Comparison of ENCODE assay signal across 21 cellular contexts in the genomic region with DNA sequence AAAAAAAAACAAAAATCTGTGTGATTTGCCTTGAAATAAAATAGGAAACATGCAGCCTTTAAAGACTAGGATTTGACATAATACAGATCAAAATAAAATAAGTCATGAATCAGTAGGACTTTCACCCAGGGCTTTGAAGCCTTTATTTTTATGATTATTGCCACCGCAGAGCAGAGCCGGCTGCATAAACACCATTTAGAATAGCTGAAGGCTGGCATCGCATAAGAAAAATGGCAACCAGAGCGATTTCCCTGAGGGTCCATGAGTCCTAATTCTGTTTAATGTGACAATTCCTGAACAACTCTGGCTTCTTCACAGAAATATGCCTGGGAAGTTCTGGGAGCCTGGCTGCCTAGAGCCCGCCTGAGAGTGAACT.
DNase-seq lines count a peak whose midpoint lies in the region; ATAC-seq and TF ChIP-seq lines count a peak whose summit lies in the region.
"Had no signal": no experiment of that assay in that cellular context is flagged by ENCODE, and none has a peak within 500 bp of the region (broad histone marks: within the 10 kb centered on the region; RNA-seq: fewer than 3 reads in every experiment).

No MANE protein-coding gene starts in this region.

- 45% methylated on average over 5 of the region's 5 CpGs for WGBS in hepatocyte (ENCODE audit: low lambda C conversion rate, missing lambda C conversion rate)
- 42 to 54% methylated on average over 4 to 5 of the region's 5 CpGs for WGBS in transverse colon (ENCODE audit: low coverage in 1 of 2), 2 donors

- peak overlapping the region; percentile 28 for H3K4me2 ChIP-seq in hepatocyte

- H3K9me3 ChIP-seq in Panc1 (ENCODE audit: control insufficient read depth, insufficient read depth, low read depth, low read length) (no peaks in the 10 kb centered on the region), hepatocyte (ENCODE audit: low read depth) (no peaks in the 10 kb centered on the region), gastrocnemius medialis (no peaks in the 10 kb centered on the region), transverse colon (no peaks in the 10 kb centered on the region)
- H3K9me3 ChIP-seq: pancreas had no signal

- no peak for TF ChIP-seq CTCF in Panc1 (IDR thresholded peaks at IDR 0.05)
- TF ChIP-seq CTCF in hepatocyte (IDR thresholded peaks at IDR 0.05; ENCODE audit: poor library complexity) = no peak
- no peak for TF ChIP-seq CTCF in gastrocnemius medialis (IDR thresholded peaks at IDR 0.05 in 4 of 5, conservative IDR thresholded peaks at IDR 0.05 in 1 of 5)
- TF ChIP-seq CTCF in transverse colon (IDR thresholded peaks at IDR 0.05) = no peak

- H3K4me3 ChIP-seq in Panc1 (ENCODE audit: low read depth in 2 of 2, low read length in 2 of 2) (no peak overlapping the region), hepatocyte (no peak overlapping the region), gastrocnemius medialis (no peak overlapping the region), transverse colon (no peak overlapping the region)
- H3K4me3 ChIP-seq: pancreas had no signal

- no peaks in the 10 kb centered on the region for H3K9me2 ChIP-seq in hepatocyte (replicated peaks; ENCODE audit: insufficient read depth)

- H3K4me1 ChIP-seq in Panc1 (ENCODE audit: control insufficient read depth, insufficient read depth, low read length) (peaks cover 66% of the 10 kb centered on the region), hepatocyte (ENCODE audit: insufficient read depth) (peaks cover 29% of the 10 kb centered on the region), gastrocnemius medialis (peaks cover 58 to 62% of the 10 kb centered on the region in 2 donors), transverse colon (peaks cover 45 to 63% (median 54%) of the 10 kb centered on the region in 4 donors)

- no peaks in the 10 kb centered on the region for H3K27me3 ChIP-seq in Panc1 (ENCODE audit: control insufficient read depth, insufficient read depth, low read length)
- H3K27me3 ChIP-seq in hepatocyte = no peaks in the 10 kb centered on the region
- H3K27me3 ChIP-seq in gastrocnemius medialis = no peaks in the 10 kb centered on the region
- H3K27me3 ChIP-seq in transverse colon = no peaks in the 10 kb centered on the region
- H3K27me3 ChIP-seq: pancreas had no signal

- DNase-seq in Panc1 (ENCODE audit: low read depth, low spot score) = no peak
- DNase-seq in hepatocyte (ENCODE audit: low spot score) = no peak
- no peak for DNase-seq in gastrocnemius medialis
- no peak for DNase-seq in transverse colon
- DNase-seq in NCI-H1694 treated with DMSO at 0.1 percent for 48 hours (lab: John Stamatoyannopoulos, UW) = no peak
- DNase-seq in HPDE6-E6E7 (ENCODE audit: extremely low spot score) = no peak
- no peak for DNase-seq in SW 1271 (lab: John Stamatoyannopoulos, UW)
- DNase-seq: activated CD4-positive, alpha-beta T cell treated with anti-CD3 and anti-CD28 coated beads, Interleukin-2, amount 10 ng/mL, durations not matched to agents 24 days and 14 days; CD8-positive, alpha-beta T cell; DMS153; effector memory CD4-positive, alpha-beta T cell; H9; natural killer cell; NCI-H1417; NCI-H2171; NCI-H524 treated with DMSO at 0.1 percent for 48 hours; stimulated activated CD4-positive, alpha-beta T cell treated with anti-CD3 and anti-CD28 coated beads, Interleukin-1b, Interleukin-23, amount 100 ng/mL, for 48 hours; T-helper 2 cell had no signal

- CTCF ChIA-PET in Panc1 (lab: Charles Lee) = interaction anchor here (0.5 kb wide), 1 partner anchor 8 kb away, joined by 3 read pairs; no protein-coding TSS in a partner anchor

- intact Hi-C loops in Panc1 (cut with micrococcal nuclease; ENCODE audit: unreplicated experiment) = no loop called here
- intact Hi-C loops in gastrocnemius medialis (cut with DNase I; ENCODE audit: low total_unique reads) = no loop called here
- intact Hi-C loops in transverse colon (cut with DNase I; ENCODE audit: low total_unique reads) = loop anchor here (5.0 kb wide), 1 partner anchor 38 kb away; no protein-coding TSS in a partner anchor

- H3K79me2 ChIP-seq in hepatocyte = peaks cover 9% of the 10 kb centered on the region

- in situ Hi-C loops in Panc1 (cut with HindIII; ENCODE audit: low pct_unique_long_range_greater_than_20kb, low sequenced_read_pairs) = no loop called here
- in situ Hi-C loops in gastrocnemius medialis (cut with MboI; ENCODE audit: low sequenced_read_pairs in 4 of 4) = no loop called here
- in situ Hi-C loops in transverse colon (cut with MboI; ENCODE audit: low pct_ligation_motif_present in 1 of 4, low pct_unique_long_range_greater_than_20kb in 1 of 4, low sequenced_read_pairs in 3 of 4) = no loop called here

- no peak for TF ChIP-seq EP300 in transverse colon (IDR thresholded peaks at IDR 0.05; ENCODE audit: low read depth)

- H3K27ac ChIP-seq in Panc1 (ENCODE audit: low read length) = peak overlapping the region; percentile 72
- peak overlapping the region; percentile 64 for H3K27ac ChIP-seq in hepatocyte
- H3K27ac ChIP-seq in gastrocnemius medialis = peak overlapping the region; percentile 20 to 56 (median 44)
- peak overlapping the region; percentile 73 to 84 (median 78) for H3K27ac ChIP-seq in transverse colon
- H3K27ac ChIP-seq: VCaP had no signal

- no peaks in the 10 kb centered on the region for H4K20me1 ChIP-seq in hepatocyte (ENCODE audit: insufficient read depth, poor library complexity, severe bottlenecking)

- POLR2A ChIA-PET in Panc1 (lab: Charles Lee) = interaction anchor here (0.7 kb wide), 1 partner anchor 64 kb away, joined by 5 read pairs; no protein-coding TSS in a partner anchor

- BruUV-seq in Panc1 (replicated peaks; lab: Mats Ljungman, UMichigan) = no TSS peak

- ATAC-seq in Panc1 = no peak
- no peak for ATAC-seq in gastrocnemius medialis
- ATAC-seq: activated naive CD4-positive, alpha-beta T cell treated with anti-CD3 and anti-CD28 coated beads, Interleukin-2, amount 50 U/mL, for 72 hours; CD8-positive, alpha-beta T cell had no signal

- TF ChIP-seq POLR2A in gastrocnemius medialis (IDR thresholded peaks at IDR 0.05) (no peak), transverse colon (IDR thresholded peaks at IDR 0.05) (no peak)

- H2AFZ ChIP-seq in hepatocyte = no peak overlapping the region

- H3K36me3 ChIP-seq in Panc1 (ENCODE audit: control insufficient read depth, insufficient read depth, low read length) (no peaks in the 10 kb centered on the region), hepatocyte (replicated peaks; ENCODE audit: insufficient read depth, low read depth) (no peaks in the 10 kb centered on the region), gastrocnemius medialis (no peaks in the 10 kb centered on the region), transverse colon (no peaks in the 10 kb centered on the region)
- H3K36me3 ChIP-seq: pancreas had no signal
